32 cellular contexts compared by ENCODE assay signal in genomic region chr4:121734576-121734975, GRCh38. TPM values are rescaled to one million over a fixed set of nuclear protein-coding genes. Genes with fewer than 3 reads are reported as not detected.
"Had no signal": no experiment of that assay in that cellular context is flagged by ENCODE, and none has a peak within 500 bp of the region (broad histone marks: within the 10 kb centered on the region; RNA-seq: fewer than 3 reads in every experiment).

No MANE protein-coding gene starts in this region.

- H3K9me3 ChIP-seq: adrenal gland, body of pancreas, esophagus muscularis mucosa, gastrocnemius medialis, heart left ventricle had no signal

- H3K36me3 ChIP-seq: adrenal gland, esophagus muscularis mucosa, gastrocnemius medialis, heart left ventricle, WERI-Rb-1 had no signal

- H3K4me1 ChIP-seq: adrenal gland, body of pancreas, esophagus muscularis mucosa, foreskin keratinocyte, gastrocnemius medialis had no signal

- H3K4me3 ChIP-seq: adrenal gland, body of pancreas, esophagus muscularis mucosa, gastrocnemius medialis, heart left ventricle had no signal

- ATAC-seq: activated CD4-positive, CD25-positive, alpha-beta regulatory T cell treated with anti-CD3 and anti-CD28 coated beads, Interleukin-2, amount 50 U/mL, for 24 hours; activated CD8-positive, alpha-beta T cell treated with anti-CD3 and anti-CD28 coated beads for 36 hours; activated T-cell treated with anti-CD3 and anti-CD28 coated beads, Interleukin-2, amount 50 U/mL, for 4 hours; activated T-helper 17 cell treated with anti-CD3 and anti-CD28 coated beads, Interleukin-2, amount 50 U/mL, for 72 hours; body of pancreas; effector memory CD8-positive, alpha-beta T cell; foreskin keratinocyte; gastrocnemius medialis; heart left ventricle; T-helper 17 cell had no signal

- H3K27me3 ChIP-seq: adrenal gland, body of pancreas, esophagus muscularis mucosa, foreskin keratinocyte, gastrocnemius medialis had no signal

- H3K27ac ChIP-seq: adrenal gland, body of pancreas, esophagus muscularis mucosa, foreskin keratinocyte, gastrocnemius medialis, heart left ventricle, WERI-Rb-1 had no signal

- DNase-seq: activated B cell treated with CpG ODN at 0.5 μM for 24 hours; activated CD4-positive, alpha-beta T cell treated with anti-CD3 and anti-CD28 coated beads for 48 hours; activated CD4-positive, alpha-beta T cell treated with anti-CD3 and anti-CD28 coated beads, Interleukin-2, amount 50 U/mL, for 1 hour; activated CD4-positive, alpha-beta T cell treated with anti-CD3 and anti-CD28 coated beads, Interleukin-2, amount 50 U/mL, for 48 hours; activated CD8-positive, alpha-beta memory T cell treated with anti-CD3 and anti-CD28 coated beads for 24 hours; activated CD8-positive, alpha-beta T cell treated with anti-CD3 and anti-CD28 coated beads for 36 hours; activated effector memory CD4-positive, alpha-beta T cell treated with Interleukin-2 at 50 U/mL for 16 hours; activated gamma-delta T cell treated with Interleukin-2 at 50 U/mL for 16 hours; activated naive CD4-positive, alpha-beta T cell treated with anti-CD3 and anti-CD28 coated beads, Interleukin-2, amount 50 U/mL, for 16 hours; activated naive CD4-positive, alpha-beta T cell treated with Interleukin-2 at 50 U/mL for 16 hours; activated T-cell treated with anti-CD3 and anti-CD28 coated beads, Interleukin-2, amount 50 U/mL, for 4 hours; adrenal gland; amygdala; aorta; body of pancreas; caudate nucleus; cortex of kidney; dermis blood vessel endothelial cell; effector CD4-positive, alpha-beta T cell; effector memory CD8-positive, alpha-beta T cell; erythroblast; foreskin keratinocyte; gastrocnemius medialis; glutamatergic neuron; heart left ventricle; T-helper 17 cell; T1000; WERI-Rb-1 had no signal

RNA-seq across cellular contexts. Expression of gene SMIM43, which starts 30.4 kb away (rescaled TPM):
- total RNA-seq: activated B cell treated with CpG ODN at 0.5 μM for 24 hours; activated CD8-positive, alpha-beta T cell treated with anti-CD3 and anti-CD28 coated beads for 36 hours; activated T-cell treated with anti-CD3 and anti-CD28 coated beads, Interleukin-2, amount 50 U/mL, for 4 hours; aorta; body of pancreas; chondrocyte; foreskin keratinocyte; gastrocnemius medialis; T-helper 17 cell had no signal
- polyA plus RNA-seq: aorta had no signal
